Comparison of ENCODE assay signal across 12 cellular contexts in genomic region chr3:177329854-177330253, GRCh38.
"Had no signal": no experiment of that assay in that cellular context is flagged by ENCODE, and none has a peak within 500 bp of the region (broad histone marks: within the 10 kb centered on the region; RNA-seq: fewer than 3 reads in every experiment).

No MANE protein-coding gene starts in this region.

- H3K4me3 Mint-ChIP-seq: activated CD4-positive, alpha-beta T cell treated with anti-CD3 and anti-CD28 coated beads, Interleukin-2, amount 10 ng/mL, durations not matched to agents 24 days and 14 days; activated naive CD4-positive, alpha-beta T cell treated with anti-CD3 and anti-CD28 coated beads for 36 hours; activated T-helper 17 cell treated with anti-CD3 and anti-CD28 coated beads, Interleukin-2, amount 50 U/mL, for 72 hours; dendritic cell treated with granulocyte-macrophage colony-stimulating factor and Interleukin-4, amounts not matched to agents 40 ng/mL and 50 ng/mL, for 4 days; effector memory CD8-positive, alpha-beta T cell; mesothelial cell of epicardium; neural progenitor cell; WTC11 had no signal

- H3K27me3 ChIP-seq: neural progenitor cell had no signal

- H3K4me1 Mint-ChIP-seq: activated T-helper 17 cell treated with anti-CD3 and anti-CD28 coated beads, Interleukin-2, amount 50 U/mL, for 72 hours had no signal

- H3K9me3 Mint-ChIP-seq: activated CD4-positive, alpha-beta T cell treated with anti-CD3 and anti-CD28 coated beads, Interleukin-2, amount 10 ng/mL, durations not matched to agents 24 days and 14 days; activated naive CD4-positive, alpha-beta T cell treated with anti-CD3 and anti-CD28 coated beads for 36 hours; activated T-helper 17 cell treated with anti-CD3 and anti-CD28 coated beads, Interleukin-2, amount 50 U/mL, for 72 hours; dendritic cell treated with granulocyte-macrophage colony-stimulating factor and Interleukin-4, amounts not matched to agents 40 ng/mL and 50 ng/mL, for 4 days; effector memory CD8-positive, alpha-beta T cell; mesothelial cell of epicardium; neural progenitor cell; WTC11 had no signal

- H3K9me3 ChIP-seq: SK-N-SH had no signal

- H3K36me3 ChIP-seq: neural progenitor cell had no signal

- H3K36me3 Mint-ChIP-seq: mesothelial cell of epicardium, neural progenitor cell, WTC11 had no signal

- H3K4me3 ChIP-seq: neural progenitor cell had no signal

- H3K27ac ChIP-seq: neural progenitor cell had no signal

- DNase-seq: activated CD4-positive, alpha-beta T cell treated with anti-CD3 and anti-CD28 coated beads, Interleukin-2, amount 10 ng/mL, durations not matched to agents 24 days and 14 days; activated naive CD4-positive, alpha-beta T cell treated with anti-CD3 and anti-CD28 coated beads for 36 hours; activated T-cell treated with anti-CD3 and anti-CD28 coated beads for 4 hours; effector memory CD8-positive, alpha-beta T cell; posterior cingulate gyrus; SK-N-SH; stimulated activated naive CD4-positive, alpha-beta T cell had no signal

- H3K27ac Mint-ChIP-seq: activated CD4-positive, alpha-beta T cell treated with anti-CD3 and anti-CD28 coated beads, Interleukin-2, amount 10 ng/mL, durations not matched to agents 24 days and 14 days; activated naive CD4-positive, alpha-beta T cell treated with anti-CD3 and anti-CD28 coated beads for 36 hours; activated T-helper 17 cell treated with anti-CD3 and anti-CD28 coated beads, Interleukin-2, amount 50 U/mL, for 72 hours; dendritic cell treated with granulocyte-macrophage colony-stimulating factor and Interleukin-4, amounts not matched to agents 40 ng/mL and 50 ng/mL, for 4 days; effector memory CD8-positive, alpha-beta T cell; mesothelial cell of epicardium; neural progenitor cell; WTC11 had no signal

- H3K27me3 Mint-ChIP-seq: activated CD4-positive, alpha-beta T cell treated with anti-CD3 and anti-CD28 coated beads, Interleukin-2, amount 10 ng/mL, durations not matched to agents 24 days and 14 days; dendritic cell treated with granulocyte-macrophage colony-stimulating factor and Interleukin-4, amounts not matched to agents 40 ng/mL and 50 ng/mL, for 4 days; effector memory CD8-positive, alpha-beta T cell had no signal
